ENCODE assay signal across 7 cellular contexts in the genomic region with DNA sequence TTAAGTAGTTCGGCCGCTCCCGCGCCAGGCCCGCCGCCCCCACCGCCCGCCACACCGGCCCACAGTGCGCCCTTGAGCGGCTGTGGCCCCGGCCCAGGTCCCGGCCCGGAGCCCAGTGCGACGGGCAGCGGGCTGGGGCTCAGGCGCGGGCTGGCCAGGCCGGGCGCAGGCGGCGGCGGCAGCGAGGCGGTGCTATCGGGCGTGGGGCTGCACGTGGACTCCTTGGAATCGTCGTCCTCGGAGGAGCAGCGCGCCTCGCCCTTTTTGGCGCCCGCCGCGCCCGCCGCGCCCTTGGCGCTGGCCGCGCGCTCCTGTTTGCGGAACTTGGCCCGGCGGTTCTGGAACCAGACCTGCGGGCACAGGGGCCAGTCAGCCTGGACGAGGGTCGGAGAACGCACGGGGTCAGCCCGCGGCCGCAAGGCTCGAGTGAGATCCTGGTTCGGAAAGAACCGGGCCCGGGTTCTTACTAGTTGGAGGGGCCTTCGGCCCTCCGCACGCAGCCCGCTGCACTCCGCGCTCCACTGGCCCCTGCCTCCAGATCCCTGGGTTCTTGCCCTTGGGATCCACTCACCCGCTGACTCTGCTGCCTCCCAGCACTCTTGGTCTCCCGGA. TPM values are rescaled to one million over a fixed set of nuclear protein-coding genes. Genes with fewer than 3 reads are reported as not detected.
DNase-seq lines count a peak whose midpoint lies in the region; ATAC-seq and TF ChIP-seq lines count a peak whose summit lies in the region.

No MANE protein-coding gene starts in this region.

- H3K4me1 ChIP-seq in RWPE2 (ENCODE audit: insufficient read depth, poor library complexity, severe bottlenecking) (no peaks in the 10 kb centered on the region), foreskin keratinocyte (no peaks in the 10 kb centered on the region)

- ATAC-seq in RWPE2 (ENCODE audit: low read depth) (peak; percentile 44; the same call in 2 of the 3 replicates), foreskin keratinocyte (peak; percentile 41), GM21576 (IDR thresholded peaks at IDR 0.05; ENCODE audit: unreplicated experiment) (no peak), HG03342 (IDR thresholded peaks at IDR 0.05; ENCODE audit: unreplicated experiment) (no peak)

- H3K27me3 ChIP-seq in RWPE2 (ENCODE audit: insufficient read depth, poor library complexity, severe bottlenecking) = peaks cover 37% of the 10 kb centered on the region
- H3K27me3 ChIP-seq in foreskin keratinocyte = peaks cover 61% of the 10 kb centered on the region

- peaks cover 30% of the 10 kb centered on the region for H3K36me3 ChIP-seq in RWPE2 (ENCODE audit: low read depth)

- intact Hi-C loops in posterior vena cava (cut with DNase I) = loop anchor here in 1 of 2 donors (1.0 to 10.0 kb wide), 2 partner anchors 17 to 225 kb away; no protein-coding TSS in a partner anchor

- DNase-seq in Daoy (ENCODE audit: low read depth) (peak; percentile 48), RWPE2 (ENCODE audit: low spot score) (no peak), foreskin keratinocyte (no peak), posterior vena cava (ENCODE audit: low spot score) (peak; percentile 92), pons (ENCODE audit: low spot score) (no peak)

- H3K9me3 ChIP-seq in RWPE2 (ENCODE audit: severe bottlenecking) = no peaks in the 10 kb centered on the region

- H3K27ac ChIP-seq in RWPE2 (ENCODE audit: poor library complexity, severe bottlenecking) (peak overlapping the region; percentile 9), foreskin keratinocyte (no peak overlapping the region)

- peak overlapping the region; percentile 28 for H3K4me3 ChIP-seq in RWPE2 (ENCODE audit: severe bottlenecking)

- TF ChIP-seq CTCF in RWPE2 (IDR thresholded peaks at IDR 0.05; ENCODE audit: poor library complexity, severe bottlenecking) = no peak
- TF ChIP-seq CTCF in foreskin keratinocyte (conservative IDR thresholded peaks at IDR 0.05) = peak; percentile 25

RNA-seq across cellular contexts. Expression of gene PHOX2A, which starts 4.0 kb away (rescaled TPM):
- not detected in 2 replicates for total RNA-seq in Daoy (2014; rRNA removed; shearing (Covaris generic))
- total RNA-seq in foreskin keratinocyte (not detected in 2 replicates), posterior vena cava (not detected)
- not detected in 2 replicates for polyA plus RNA-seq in foreskin keratinocyte

RNA-seq across cellular contexts. Expression of gene INPPL1, which starts 15.4 kb away (rescaled TPM):
- 27.4 and 57.3 TPM in 2 replicates for total RNA-seq in Daoy (2014; rRNA removed; shearing (Covaris generic))
- total RNA-seq in foreskin keratinocyte (45.0 and 56.7 TPM in 2 replicates), posterior vena cava (100 to 1,000 TPM; 108 to 110 TPM)
- 26.0 and 26.3 TPM in 2 replicates for polyA plus RNA-seq in foreskin keratinocyte

RNA-seq across cellular contexts. Expression of gene FOLR2, which starts 23.4 kb away (rescaled TPM):
- not detected in 2 replicates for total RNA-seq in Daoy (2014; rRNA removed; shearing (Covaris generic))
- not detected in 2 replicates for total RNA-seq in foreskin keratinocyte
- not detected in 2 replicates for polyA plus RNA-seq in foreskin keratinocyte
- 10 to 100 TPM; 16.2 to 66.4 TPM for total RNA-seq in posterior vena cava

RNA-seq across cellular contexts. Expression of gene FOLR1, which starts 48.0 kb away (rescaled TPM):
- not detected in 2 replicates for total RNA-seq in Daoy (2014; rRNA removed; shearing (Covaris generic))
- total RNA-seq in foreskin keratinocyte (not detected in 2 replicates), posterior vena cava (not detected)
- polyA plus RNA-seq in foreskin keratinocyte = not detected in 2 replicates

Comparison
In these comparisons a context has a peak if more than half of its experiments do, and no peak if none do; other contexts are left out.
1. DNase-seq: peak in Daoy (single experiment) and posterior vena cava (single experiment); none in RWPE2 (single experiment), foreskin keratinocyte (0 of 2) and pons (single experiment).
2. ATAC-seq: peak in RWPE2 (single experiment) and foreskin keratinocyte (single experiment); none in GM21576 (single experiment) and HG03342 (single experiment).
3. RNA of gene FOLR2, which starts 23.4 kb away (total RNA-seq): 16.2 to 66.4 TPM in posterior vena cava; not detected in Daoy and not detected in foreskin keratinocyte; every median in the first group is over 10 times any median in the second.